Comparison of ENCODE assay signal across 18 cellular contexts in the genomic region with DNA sequence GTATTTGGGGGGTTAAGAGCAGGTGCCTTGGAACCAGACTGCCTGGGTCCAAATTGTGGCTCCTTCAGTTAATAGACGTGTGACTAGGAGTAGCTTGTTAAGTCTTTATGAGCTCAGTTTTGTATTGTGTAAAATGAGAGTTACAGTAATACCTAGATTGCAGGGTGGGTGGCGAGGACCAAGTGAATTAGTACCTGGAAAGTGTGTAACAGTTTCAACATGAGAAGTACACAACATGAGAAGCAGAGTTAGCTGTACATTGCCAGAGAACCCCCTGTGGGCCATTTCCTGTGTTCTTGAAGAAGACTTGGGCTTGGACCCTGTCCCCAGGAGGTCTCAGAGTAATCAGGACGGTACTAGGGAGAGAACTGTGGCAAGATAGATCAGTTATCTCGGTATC. TPM values are rescaled to one million over a fixed set of nuclear protein-coding genes. Genes with fewer than 3 reads are reported as not detected.
DNase-seq lines count a peak whose midpoint lies in the region; ATAC-seq and TF ChIP-seq lines count a peak whose summit lies in the region.
"Had no signal": no experiment of that assay in that cellular context is flagged by ENCODE, and none has a peak within 500 bp of the region (broad histone marks: within the 10 kb centered on the region; RNA-seq: fewer than 3 reads in every experiment).

No MANE protein-coding gene starts in this region.

- H3K27me3 ChIP-seq in lower lobe of right lung (ENCODE audit: low read depth), result no peaks in the 10 kb centered on the region

- no peaks in the 10 kb centered on the region for H3K9me3 ChIP-seq in lower lobe of right lung
- H3K9me3 ChIP-seq: SK-N-SH had no signal

- peaks cover 74% of the 10 kb centered on the region for H3K36me3 ChIP-seq in lower lobe of right lung

- peaks cover 6% of the 10 kb centered on the region for H3K36me3 Mint-ChIP-seq in activated naive CD8-positive, alpha-beta T cell
- peaks cover 81% of the 10 kb centered on the region for H3K36me3 Mint-ChIP-seq in nephron progenitor cell (ENCODE audit: low read depth)

- no peak for TF ChIP-seq CTCF in GM20000 (IDR thresholded peaks at IDR 0.05; ENCODE audit: extremely low read depth, missing control alignments)
- TF ChIP-seq CTCF in nephron progenitor cell (IDR thresholded peaks at IDR 0.05), result no peak
- TF ChIP-seq CTCF in lower lobe of right lung (IDR thresholded peaks at IDR 0.05), result no peak

- no peaks in the 10 kb centered on the region for H3K27me3 Mint-ChIP-seq in activated naive CD8-positive, alpha-beta T cell
- no peaks in the 10 kb centered on the region for H3K27me3 Mint-ChIP-seq in nephron progenitor cell (ENCODE audit: low read depth, poor library complexity)
- H3K27me3 Mint-ChIP-seq: brain had no signal

- H3K4me1 ChIP-seq in lower lobe of right lung, result no peaks in the 10 kb centered on the region

- no peaks in the 10 kb centered on the region for H3K9me3 Mint-ChIP-seq in activated naive CD8-positive, alpha-beta T cell (ENCODE audit: low read depth)
- no peaks in the 10 kb centered on the region for H3K9me3 Mint-ChIP-seq in nephron progenitor cell
- H3K9me3 Mint-ChIP-seq: brain had no signal

- peaks cover 3% of the 10 kb centered on the region for H3K4me1 Mint-ChIP-seq in activated naive CD8-positive, alpha-beta T cell (ENCODE audit: low read depth)
- H3K4me1 Mint-ChIP-seq in nephron progenitor cell, result no peaks in the 10 kb centered on the region
- H3K4me1 Mint-ChIP-seq: brain had no signal

- no peak overlapping the region for H3K27ac ChIP-seq in lower lobe of right lung

- peak overlapping the region; percentile 46 for H3K27ac Mint-ChIP-seq in activated naive CD8-positive, alpha-beta T cell
- H3K27ac Mint-ChIP-seq in nephron progenitor cell, result peak overlapping the region; percentile 21

- no peak overlapping the region for H3K4me3 Mint-ChIP-seq in activated naive CD8-positive, alpha-beta T cell
- H3K4me3 Mint-ChIP-seq in nephron progenitor cell, result no peak overlapping the region
- H3K4me3 Mint-ChIP-seq: brain had no signal

- peak; percentile 7 for DNase-seq in activated T-cell treated with anti-CD3 and anti-CD28 coated beads for 48 hours (ENCODE audit: low read depth)
- DNase-seq in activated T-cell treated with anti-CD3 and anti-CD28 coated beads, Interleukin-2, amount 50 U/mL, for 1 hour, result no peak
- peak; percentile 3 for DNase-seq in GM20000 (ENCODE audit: low spot score)
- no peak for DNase-seq in nephron progenitor cell
- DNase-seq in lower lobe of right lung, result no peak
- no peak for DNase-seq in D341Med (ENCODE audit: low spot score)
- DNase-seq: activated CD4-positive, CD25-positive, alpha-beta regulatory T cell; C1 segment of cervical spinal cord; effector CD8-positive, alpha-beta T cell; hippocampal formation; Kasumi-1; NCI-H187; NCI-H69; T-helper 9 cell had no signal

- intact Hi-C loops in lower lobe of right lung (cut with DNase I), result no loop called here

- no peak overlapping the region for H3K4me3 ChIP-seq in lower lobe of right lung

- no peak for ATAC-seq in lower lobe of right lung
- ATAC-seq: esophagus mucosa had no signal

RNA-seq across cellular contexts. Expression of gene PPP2R1A, which starts 36.8 kb away (rescaled TPM):
- total RNA-seq in lower lobe of right lung, result 154 TPM

RNA-seq across cellular contexts. Expression of gene ZNF766, which starts 42.7 kb away (rescaled TPM):
- 17.9 TPM for total RNA-seq in lower lobe of right lung

RNA-seq across cellular contexts. Expression of gene ZNF836, which starts 55.2 kb away (rescaled TPM):
- total RNA-seq in lower lobe of right lung, result 15.9 TPM

Comparison
In these comparisons a context has a peak if more than half of its experiments do, and no peak if none do; other contexts are left out.
1. DNase-seq: peak in activated T-cell treated with anti-CD3 and anti-CD28 coated beads for 48 hours (single experiment) and GM20000 (single experiment); none in activated T-cell treated with anti-CD3 and anti-CD28 coated beads, Interleukin-2, amount 50 U/mL, for 1 hour (single experiment), nephron progenitor cell (single experiment), lower lobe of right lung (single experiment) and D341Med (single experiment).